Comparison of ENCODE assay signal across 1 cellular context in the genomic region with DNA sequence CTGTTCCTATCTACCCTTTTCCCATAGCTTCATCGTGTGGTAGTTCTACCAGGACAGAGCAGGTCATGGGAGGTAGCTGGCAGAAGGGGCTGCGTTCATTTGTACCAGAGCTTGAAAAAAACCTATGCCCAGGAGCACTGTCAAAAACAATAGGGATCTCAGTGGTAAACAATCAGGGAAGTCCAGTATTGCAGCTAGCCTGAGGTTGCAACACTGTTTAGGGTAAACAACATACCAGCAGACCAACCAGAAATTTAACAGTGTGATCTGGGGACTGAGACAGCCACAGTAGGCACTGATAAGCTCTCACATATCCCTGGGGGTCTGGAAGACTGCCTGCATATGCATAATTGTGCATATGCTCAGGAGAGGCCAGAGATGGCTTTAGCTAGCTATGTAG.
TF ChIP-seq lines count a peak whose summit lies in the region.

No MANE protein-coding gene starts in this region.

TF ChIP-seq in HepG2, 621 proteins besides CTCF, POLR2A, EP300 and RAD21 (continued from another document and continues in another):
- TF ChIP-seq, protein P1, sequence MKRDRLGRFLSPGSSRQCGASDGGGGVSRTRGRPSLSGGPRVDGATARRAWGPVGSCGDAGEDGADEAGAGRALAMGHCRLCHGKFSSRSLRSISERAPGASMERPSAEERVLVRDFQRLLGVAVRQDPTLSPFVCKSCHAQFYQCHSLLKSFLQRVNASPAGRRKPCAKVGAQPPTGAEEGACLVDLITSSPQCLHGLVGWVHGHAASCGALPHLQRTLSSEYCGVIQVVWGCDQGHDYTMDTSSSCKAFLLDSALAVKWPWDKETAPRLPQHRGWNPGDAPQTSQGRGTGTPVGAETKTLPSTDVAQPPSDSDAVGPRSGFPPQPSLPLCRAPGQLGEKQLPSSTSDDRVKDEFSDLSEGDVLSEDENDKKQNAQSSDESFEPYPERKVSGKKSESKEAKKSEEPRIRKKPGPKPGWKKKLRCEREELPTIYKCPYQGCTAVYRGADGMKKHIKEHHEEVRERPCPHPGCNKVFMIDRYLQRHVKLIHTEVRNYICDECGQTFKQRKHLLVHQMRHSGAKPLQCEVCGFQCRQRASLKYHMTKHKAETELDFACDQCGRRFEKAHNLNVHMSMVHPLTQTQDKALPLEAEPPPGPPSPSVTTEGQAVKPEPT (CRISPR knock-in tag; IDR thresholded peaks at IDR 0.05; ENCODE audit: low read depth), result no peak
- TF ChIP-seq, protein P2, sequence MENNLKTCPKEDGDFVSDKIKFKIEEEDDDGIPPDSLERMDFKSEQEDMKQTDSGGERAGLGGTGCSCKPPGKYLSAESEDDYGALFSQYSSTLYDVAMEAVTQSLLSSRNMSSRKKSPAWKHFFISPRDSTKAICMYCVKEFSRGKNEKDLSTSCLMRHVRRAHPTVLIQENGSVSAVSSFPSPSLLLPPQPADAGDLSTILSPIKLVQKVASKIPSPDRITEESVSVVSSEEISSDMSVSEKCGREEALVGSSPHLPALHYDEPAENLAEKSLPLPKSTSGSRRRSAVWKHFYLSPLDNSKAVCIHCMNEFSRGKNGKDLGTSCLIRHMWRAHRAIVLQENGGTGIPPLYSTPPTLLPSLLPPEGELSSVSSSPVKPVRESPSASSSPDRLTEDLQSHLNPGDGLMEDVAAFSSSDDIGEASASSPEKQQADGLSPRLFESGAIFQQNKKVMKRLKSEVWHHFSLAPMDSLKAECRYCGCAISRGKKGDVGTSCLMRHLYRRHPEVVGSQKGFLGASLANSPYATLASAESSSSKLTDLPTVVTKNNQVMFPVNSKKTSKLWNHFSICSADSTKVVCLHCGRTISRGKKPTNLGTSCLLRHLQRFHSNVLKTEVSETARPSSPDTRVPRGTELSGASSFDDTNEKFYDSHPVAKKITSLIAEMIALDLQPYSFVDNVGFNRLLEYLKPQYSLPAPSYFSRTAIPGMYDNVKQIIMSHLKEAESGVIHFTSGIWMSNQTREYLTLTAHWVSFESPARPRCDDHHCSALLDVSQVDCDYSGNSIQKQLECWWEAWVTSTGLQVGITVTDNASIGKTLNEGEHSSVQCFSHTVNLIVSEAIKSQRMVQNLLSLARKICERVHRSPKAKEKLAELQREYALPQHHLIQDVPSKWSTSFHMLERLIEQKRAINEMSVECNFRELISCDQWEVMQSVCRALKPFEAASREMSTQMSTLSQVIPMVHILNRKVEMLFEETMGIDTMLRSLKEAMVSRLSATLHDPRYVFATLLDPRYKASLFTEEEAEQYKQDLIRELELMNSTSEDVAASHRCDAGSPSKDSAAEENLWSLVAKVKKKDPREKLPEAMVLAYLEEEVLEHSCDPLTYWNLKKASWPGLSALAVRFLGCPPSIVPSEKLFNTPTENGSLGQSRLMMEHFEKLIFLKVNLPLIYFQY (CRISPR knock-in tag; IDR thresholded peaks at IDR 0.05; ENCODE audit: borderline replicate concordance), result no peak
- TF ChIP-seq PHF21A (CRISPR knock-in tag; IDR thresholded peaks at IDR 0.05), result no peak
- TF ChIP-seq ZBTB7A (CRISPR knock-in tag; IDR thresholded peaks at IDR 0.05), result no peak
- TF ChIP-seq, protein P3, sequence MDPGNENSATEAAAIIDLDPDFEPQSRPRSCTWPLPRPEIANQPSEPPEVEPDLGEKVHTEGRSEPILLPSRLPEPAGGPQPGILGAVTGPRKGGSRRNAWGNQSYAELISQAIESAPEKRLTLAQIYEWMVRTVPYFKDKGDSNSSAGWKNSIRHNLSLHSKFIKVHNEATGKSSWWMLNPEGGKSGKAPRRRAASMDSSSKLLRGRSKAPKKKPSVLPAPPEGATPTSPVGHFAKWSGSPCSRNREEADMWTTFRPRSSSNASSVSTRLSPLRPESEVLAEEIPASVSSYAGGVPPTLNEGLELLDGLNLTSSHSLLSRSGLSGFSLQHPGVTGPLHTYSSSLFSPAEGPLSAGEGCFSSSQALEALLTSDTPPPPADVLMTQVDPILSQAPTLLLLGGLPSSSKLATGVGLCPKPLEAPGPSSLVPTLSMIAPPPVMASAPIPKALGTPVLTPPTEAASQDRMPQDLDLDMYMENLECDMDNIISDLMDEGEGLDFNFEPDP (CRISPR knock-in tag; conservative IDR thresholded peaks at IDR 0.05), result no peak
- no peak for TF ChIP-seq IKZF4 (CRISPR knock-in tag; IDR thresholded peaks at IDR 0.05; ENCODE audit: borderline replicate concordance, low read depth, not compliant biosample characterization)
- TF ChIP-seq ARNT2 (CRISPR knock-in tag; IDR thresholded peaks at IDR 0.05; ENCODE audit: low read depth), result no peak
- TF ChIP-seq ZNF792 (CRISPR knock-in tag; IDR thresholded peaks at IDR 0.05), result no peak
- peak; percentile 66 for TF ChIP-seq SALL1 (CRISPR knock-in tag; IDR thresholded peaks at IDR 0.05)
- no peak for TF ChIP-seq RAD51 (IDR thresholded peaks at IDR 0.05; ENCODE audit: borderline replicate concordance)
- TF ChIP-seq, protein P4, sequence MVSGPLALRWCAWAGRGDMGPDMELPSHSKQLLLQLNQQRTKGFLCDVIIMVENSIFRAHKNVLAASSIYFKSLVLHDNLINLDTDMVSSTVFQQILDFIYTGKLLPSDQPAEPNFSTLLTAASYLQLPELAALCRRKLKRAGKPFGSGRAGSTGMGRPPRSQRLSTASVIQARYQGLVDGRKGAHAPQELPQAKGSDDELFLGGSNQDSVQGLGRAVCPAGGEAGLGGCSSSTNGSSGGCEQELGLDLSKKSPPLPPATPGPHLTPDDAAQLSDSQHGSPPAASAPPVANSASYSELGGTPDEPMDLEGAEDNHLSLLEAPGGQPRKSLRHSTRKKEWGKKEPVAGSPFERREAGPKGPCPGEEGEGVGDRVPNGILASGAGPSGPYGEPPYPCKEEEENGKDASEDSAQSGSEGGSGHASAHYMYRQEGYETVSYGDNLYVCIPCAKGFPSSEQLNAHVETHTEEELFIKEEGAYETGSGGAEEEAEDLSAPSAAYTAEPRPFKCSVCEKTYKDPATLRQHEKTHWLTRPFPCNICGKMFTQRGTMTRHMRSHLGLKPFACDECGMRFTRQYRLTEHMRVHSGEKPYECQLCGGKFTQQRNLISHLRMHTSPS (CRISPR knock-in tag; IDR thresholded peaks at IDR 0.05; ENCODE audit: low read depth), result no peak
- no peak for TF ChIP-seq MATR3 (CRISPR knock-in tag; IDR thresholded peaks at IDR 0.05)
- TF ChIP-seq FOXP1 (IDR thresholded peaks at IDR 0.05), result peak; percentile 93
- TF ChIP-seq FOXP1 (CRISPR knock-in tag; IDR thresholded peaks at IDR 0.05), result peak; percentile 97
- TF ChIP-seq WIZ (CRISPR knock-in tag; IDR thresholded peaks at IDR 0.05), result no peak
- TF ChIP-seq ZBTB20 (CRISPR knock-in tag; IDR thresholded peaks at IDR 0.05; ENCODE audit: borderline replicate concordance, low read depth), result no peak
- no peak for TF ChIP-seq ADNP (CRISPR knock-in tag; IDR thresholded peaks at IDR 0.05)
- TF ChIP-seq, protein P5, sequence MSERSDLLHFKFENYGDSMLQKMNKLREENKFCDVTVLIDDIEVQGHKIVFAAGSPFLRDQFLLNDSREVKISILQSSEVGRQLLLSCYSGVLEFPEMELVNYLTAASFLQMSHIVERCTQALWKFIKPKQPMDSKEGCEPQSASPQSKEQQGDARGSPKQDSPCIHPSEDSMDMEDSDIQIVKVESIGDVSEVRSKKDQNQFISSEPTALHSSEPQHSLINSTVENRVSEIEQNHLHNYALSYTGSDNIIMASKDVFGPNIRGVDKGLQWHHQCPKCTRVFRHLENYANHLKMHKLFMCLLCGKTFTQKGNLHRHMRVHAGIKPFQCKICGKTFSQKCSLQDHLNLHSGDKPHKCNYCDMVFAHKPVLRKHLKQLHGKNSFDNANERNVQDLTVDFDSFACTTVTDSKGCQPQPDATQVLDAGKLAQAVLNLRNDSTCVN (CRISPR knock-in tag; IDR thresholded peaks at IDR 0.05; ENCODE audit: borderline replicate concordance), result no peak
- TF ChIP-seq ZNF616 (CRISPR knock-in tag; IDR thresholded peaks at IDR 0.05; ENCODE audit: low read depth), result no peak
- TF ChIP-seq ZNF333 (CRISPR knock-in tag; IDR thresholded peaks at IDR 0.05; ENCODE audit: borderline replicate concordance), result no peak
- TF ChIP-seq ZNF562 (CRISPR knock-in tag; IDR thresholded peaks at IDR 0.05; ENCODE audit: borderline replicate concordance), result no peak
- no peak for TF ChIP-seq CENPX (CRISPR knock-in tag; IDR thresholded peaks at IDR 0.05)
- TF ChIP-seq, protein P6, sequence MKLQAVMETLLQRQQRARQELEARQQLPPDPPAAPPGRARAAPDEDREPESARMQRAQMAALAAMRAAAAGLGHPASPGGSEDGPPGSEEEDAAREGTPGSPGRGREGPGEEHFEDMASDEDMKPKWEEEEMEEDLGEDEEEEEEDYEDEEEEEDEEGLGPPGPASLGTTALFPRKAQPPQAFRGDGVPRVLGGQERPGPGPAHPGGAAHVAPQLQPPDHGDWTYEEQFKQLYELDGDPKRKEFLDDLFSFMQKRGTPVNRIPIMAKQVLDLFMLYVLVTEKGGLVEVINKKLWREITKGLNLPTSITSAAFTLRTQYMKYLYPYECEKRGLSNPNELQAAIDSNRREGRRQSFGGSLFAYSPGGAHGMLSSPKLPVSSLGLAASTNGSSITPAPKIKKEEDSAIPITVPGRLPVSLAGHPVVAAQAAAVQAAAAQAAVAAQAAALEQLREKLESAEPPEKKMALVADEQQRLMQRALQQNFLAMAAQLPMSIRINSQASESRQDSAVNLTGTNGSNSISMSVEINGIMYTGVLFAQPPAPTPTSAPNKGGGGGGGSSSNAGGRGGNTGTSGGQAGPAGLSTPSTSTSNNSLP (IDR thresholded peaks at IDR 0.05; ENCODE audit: low read depth, low read length), result peak; percentile 51; the same call in 1 of the 2 replicates
- no peak for TF ChIP-seq DNMT3B (CRISPR knock-in tag; conservative IDR thresholded peaks at IDR 0.05)
- TF ChIP-seq SOX6 (IDR thresholded peaks at IDR 0.05), result no peak
- peak; percentile 93 for TF ChIP-seq SOX6 (CRISPR knock-in tag; IDR thresholded peaks at IDR 0.05)
- TF ChIP-seq THAP11 (CRISPR knock-in tag; IDR thresholded peaks at IDR 0.05), result no peak
- TF ChIP-seq, protein P7, sequence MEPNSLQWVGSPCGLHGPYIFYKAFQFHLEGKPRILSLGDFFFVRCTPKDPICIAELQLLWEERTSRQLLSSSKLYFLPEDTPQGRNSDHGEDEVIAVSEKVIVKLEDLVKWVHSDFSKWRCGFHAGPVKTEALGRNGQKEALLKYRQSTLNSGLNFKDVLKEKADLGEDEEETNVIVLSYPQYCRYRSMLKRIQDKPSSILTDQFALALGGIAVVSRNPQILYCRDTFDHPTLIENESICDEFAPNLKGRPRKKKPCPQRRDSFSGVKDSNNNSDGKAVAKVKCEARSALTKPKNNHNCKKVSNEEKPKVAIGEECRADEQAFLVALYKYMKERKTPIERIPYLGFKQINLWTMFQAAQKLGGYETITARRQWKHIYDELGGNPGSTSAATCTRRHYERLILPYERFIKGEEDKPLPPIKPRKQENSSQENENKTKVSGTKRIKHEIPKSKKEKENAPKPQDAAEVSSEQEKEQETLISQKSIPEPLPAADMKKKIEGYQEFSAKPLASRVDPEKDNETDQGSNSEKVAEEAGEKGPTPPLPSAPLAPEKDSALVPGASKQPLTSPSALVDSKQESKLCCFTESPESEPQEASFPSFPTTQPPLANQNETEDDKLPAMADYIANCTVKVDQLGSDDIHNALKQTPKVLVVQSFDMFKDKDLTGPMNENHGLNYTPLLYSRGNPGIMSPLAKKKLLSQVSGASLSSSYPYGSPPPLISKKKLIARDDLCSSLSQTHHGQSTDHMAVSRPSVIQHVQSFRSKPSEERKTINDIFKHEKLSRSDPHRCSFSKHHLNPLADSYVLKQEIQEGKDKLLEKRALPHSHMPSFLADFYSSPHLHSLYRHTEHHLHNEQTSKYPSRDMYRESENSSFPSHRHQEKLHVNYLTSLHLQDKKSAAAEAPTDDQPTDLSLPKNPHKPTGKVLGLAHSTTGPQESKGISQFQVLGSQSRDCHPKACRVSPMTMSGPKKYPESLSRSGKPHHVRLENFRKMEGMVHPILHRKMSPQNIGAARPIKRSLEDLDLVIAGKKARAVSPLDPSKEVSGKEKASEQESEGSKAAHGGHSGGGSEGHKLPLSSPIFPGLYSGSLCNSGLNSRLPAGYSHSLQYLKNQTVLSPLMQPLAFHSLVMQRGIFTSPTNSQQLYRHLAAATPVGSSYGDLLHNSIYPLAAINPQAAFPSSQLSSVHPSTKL (CRISPR knock-in tag; IDR thresholded peaks at IDR 0.05), result peak; percentile 63
- TF ChIP-seq DR1 (CRISPR knock-in tag; IDR thresholded peaks at IDR 0.05), result no peak
- no peak for TF ChIP-seq ZNF652 (CRISPR knock-in tag; IDR thresholded peaks at IDR 0.05; ENCODE audit: borderline replicate concordance, low read depth)
- TF ChIP-seq HOXD1 (CRISPR knock-in tag; IDR thresholded peaks at IDR 0.05), result no peak
- no peak for TF ChIP-seq ZNF556 (CRISPR knock-in tag; IDR thresholded peaks at IDR 0.05; ENCODE audit: borderline replicate concordance)
- no peak for TF ChIP-seq ZSCAN12 (CRISPR knock-in tag; IDR thresholded peaks at IDR 0.05)
- TF ChIP-seq, protein P8, sequence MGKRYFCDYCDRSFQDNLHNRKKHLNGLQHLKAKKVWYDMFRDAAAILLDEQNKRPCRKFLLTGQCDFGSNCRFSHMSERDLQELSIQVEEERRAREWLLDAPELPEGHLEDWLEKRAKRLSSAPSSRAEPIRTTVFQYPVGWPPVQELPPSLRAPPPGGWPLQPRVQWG (CRISPR knock-in tag; IDR thresholded peaks at IDR 0.05; ENCODE audit: borderline replicate concordance, low read depth), result no peak
- TF ChIP-seq, protein P9, sequence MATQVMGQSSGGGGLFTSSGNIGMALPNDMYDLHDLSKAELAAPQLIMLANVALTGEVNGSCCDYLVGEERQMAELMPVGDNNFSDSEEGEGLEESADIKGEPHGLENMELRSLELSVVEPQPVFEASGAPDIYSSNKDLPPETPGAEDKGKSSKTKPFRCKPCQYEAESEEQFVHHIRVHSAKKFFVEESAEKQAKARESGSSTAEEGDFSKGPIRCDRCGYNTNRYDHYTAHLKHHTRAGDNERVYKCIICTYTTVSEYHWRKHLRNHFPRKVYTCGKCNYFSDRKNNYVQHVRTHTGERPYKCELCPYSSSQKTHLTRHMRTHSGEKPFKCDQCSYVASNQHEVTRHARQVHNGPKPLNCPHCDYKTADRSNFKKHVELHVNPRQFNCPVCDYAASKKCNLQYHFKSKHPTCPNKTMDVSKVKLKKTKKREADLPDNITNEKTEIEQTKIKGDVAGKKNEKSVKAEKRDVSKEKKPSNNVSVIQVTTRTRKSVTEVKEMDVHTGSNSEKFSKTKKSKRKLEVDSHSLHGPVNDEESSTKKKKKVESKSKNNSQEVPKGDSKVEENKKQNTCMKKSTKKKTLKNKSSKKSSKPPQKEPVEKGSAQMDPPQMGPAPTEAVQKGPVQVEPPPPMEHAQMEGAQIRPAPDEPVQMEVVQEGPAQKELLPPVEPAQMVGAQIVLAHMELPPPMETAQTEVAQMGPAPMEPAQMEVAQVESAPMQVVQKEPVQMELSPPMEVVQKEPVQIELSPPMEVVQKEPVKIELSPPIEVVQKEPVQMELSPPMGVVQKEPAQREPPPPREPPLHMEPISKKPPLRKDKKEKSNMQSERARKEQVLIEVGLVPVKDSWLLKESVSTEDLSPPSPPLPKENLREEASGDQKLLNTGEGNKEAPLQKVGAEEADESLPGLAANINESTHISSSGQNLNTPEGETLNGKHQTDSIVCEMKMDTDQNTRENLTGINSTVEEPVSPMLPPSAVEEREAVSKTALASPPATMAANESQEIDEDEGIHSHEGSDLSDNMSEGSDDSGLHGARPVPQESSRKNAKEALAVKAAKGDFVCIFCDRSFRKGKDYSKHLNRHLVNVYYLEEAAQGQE (IDR thresholded peaks at IDR 0.05; ENCODE audit: borderline replicate concordance in 1 of 2, low read depth in 1 of 2, low read length in 2 of 2), result no peak
- TF ChIP-seq, protein P10, sequence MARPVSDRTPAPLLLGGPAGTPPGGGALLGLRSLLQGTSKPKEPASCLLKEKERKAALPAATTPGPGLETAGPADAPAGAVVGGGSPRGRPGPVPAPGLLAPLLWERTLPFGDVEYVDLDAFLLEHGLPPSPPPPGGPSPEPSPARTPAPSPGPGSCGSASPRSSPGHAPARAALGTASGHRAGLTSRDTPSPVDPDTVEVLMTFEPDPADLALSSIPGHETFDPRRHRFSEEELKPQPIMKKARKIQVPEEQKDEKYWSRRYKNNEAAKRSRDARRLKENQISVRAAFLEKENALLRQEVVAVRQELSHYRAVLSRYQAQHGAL (CRISPR knock-in tag; IDR thresholded peaks at IDR 0.05; ENCODE audit: not compliant biosample characterization), result no peak
